In genomic region chr6:106783631-106784566, GRCh38 we compare ENCODE assay signal across 19 cellular contexts.
DNase-seq lines count a peak whose midpoint lies in the region; ATAC-seq and TF ChIP-seq lines count a peak whose summit lies in the region.
"Had no signal": no experiment of that assay in that cellular context is flagged by ENCODE, and none has a peak within 500 bp of the region (broad histone marks: within the 10 kb centered on the region; RNA-seq: fewer than 3 reads in every experiment).

No MANE protein-coding gene starts in this region.

- no peak overlapping the region; the same call in 1 of the 2 replicates for H3K9ac ChIP-seq in PC-3 (ENCODE audit: low read length)

- POLR2A ChIA-PET in PC-3 (lab: Charles Lee; ENCODE audit: unreplicated experiment) (no interaction called here), OCI-LY7 (lab: Charles Lee) (no interaction called here)

- H3K4me1 ChIP-seq in PC-3 (ENCODE audit: insufficient read depth, low read length) (peaks cover 17% of the 10 kb centered on the region), OCI-LY7 (ENCODE audit: insufficient read depth, low read length, poor library complexity, severe bottlenecking) (no peaks in the 10 kb centered on the region)
- H3K4me1 ChIP-seq: uterus had no signal

- peak; percentile 82 for ATAC-seq in PC-3
- ATAC-seq in esophagus mucosa = peak; percentile 94
- no peak for ATAC-seq in HG03565 (IDR thresholded peaks at IDR 0.05; ENCODE audit: unreplicated experiment)
- ATAC-seq: left cardiac atrium had no signal

- no peak overlapping the region for H3K4me3 ChIP-seq in PC-3 (ENCODE audit: low read length)
- no peak overlapping the region for H3K4me3 ChIP-seq in OCI-LY7 (ENCODE audit: low read depth, low read length, poor library complexity, severe bottlenecking)
- H3K4me3 ChIP-seq: MG63, ovary, uterus had no signal

- peak overlapping the region; percentile 41 for H3K4me2 ChIP-seq in PC-3 (ENCODE audit: low read length)
- no peak overlapping the region for H3K4me2 ChIP-seq in OCI-LY7 (ENCODE audit: low read length)

- H4K20me1 ChIP-seq in PC-3 (ENCODE audit: low read length) (no peaks in the 10 kb centered on the region), OCI-LY7 (ENCODE audit: insufficient read depth, low read length) (no peaks in the 10 kb centered on the region)

- no TSS peak for BruUV-seq in PC-3 (replicated peaks; lab: Mats Ljungman, UMichigan)
- no TSS peak for BruUV-seq in OCI-LY7 (replicated peaks; lab: Mats Ljungman, UMichigan)

- TF ChIP-seq CTCF in PC-3 (conservative IDR thresholded peaks at IDR 0.05; ENCODE audit: low read depth, low read length) (no peak), OCI-LY7 (conservative IDR thresholded peaks at IDR 0.05; ENCODE audit: low read length) (no peak)

- H3K27me3 ChIP-seq in PC-3 (ENCODE audit: low read length) = no peaks in the 10 kb centered on the region
- H3K27me3 ChIP-seq: MG63, ovary, uterus had no signal

- CTCF ChIA-PET in PC-3 (lab: Charles Lee) (no interaction called here), OCI-LY7 (lab: Charles Lee; ENCODE audit: unreplicated experiment) (no interaction called here)

- peak; percentile 75 for DNase-seq in Daoy (ENCODE audit: low read depth)
- DNase-seq in PC-3 = peak; percentile 62
- peak; percentile 81 for DNase-seq in myocyte (ENCODE audit: low read depth)
- no peak for DNase-seq in OCI-LY7 (ENCODE audit: low spot score)
- DNase-seq in activated naive CD4-positive, alpha-beta T cell (lab: John Stamatoyannopoulos, UW) = no peak
- DNase-seq in inferior parietal cortex (ENCODE audit: extremely low spot score) = no peak
- DNase-seq: amniotic stem cell, DMS 273 treated with DMSO at 0.1 percent for 48 hours, head of caudate nucleus, left cardiac atrium, MG63, NCI-H187, NCI-H510A, OCI-M1, ovary, uterus, WERI-Rb-1 had no signal

- H3K79me2 ChIP-seq in PC-3 (ENCODE audit: low read length) (no peaks in the 10 kb centered on the region), OCI-LY7 (ENCODE audit: insufficient read depth, low read depth, low read length) (no peaks in the 10 kb centered on the region)

- peak overlapping the region; percentile 55 for H3K27ac ChIP-seq in PC-3 (ENCODE audit: low read length)
- H3K27ac ChIP-seq in OCI-LY7 (ENCODE audit: low read depth, low read length, poor library complexity, severe bottlenecking) = no peak overlapping the region
- H3K27ac ChIP-seq: ovary, uterus, WERI-Rb-1 had no signal

- H2AFZ ChIP-seq in PC-3 (ENCODE audit: low read length) (no peak overlapping the region), OCI-LY7 (ENCODE audit: low read length) (no peak overlapping the region)

- H3K9me3 ChIP-seq in PC-3 (ENCODE audit: low read length) (no peaks in the 10 kb centered on the region), OCI-LY7 (ENCODE audit: low read length) (peaks cover 8% of the 10 kb centered on the region; the same call in 1 of the 2 replicates)
- H3K9me3 ChIP-seq: MG63, ovary, uterus had no signal

- no peaks in the 10 kb centered on the region for H3F3A ChIP-seq in PC-3 (ENCODE audit: low read length, unreplicated experiment)

- H3K9me2 ChIP-seq in PC-3 (replicated peaks; ENCODE audit: low read length) = no peaks in the 10 kb centered on the region
- no peaks in the 10 kb centered on the region for H3K9me2 ChIP-seq in OCI-LY7 (ENCODE audit: insufficient read depth, low read length)

- intact Hi-C loops in PC-3 (cut with micrococcal nuclease) = no loop called here
- intact Hi-C loops in OCI-LY7 (cut with micrococcal nuclease; ENCODE audit: unreplicated experiment) = no loop called here

- no peaks in the 10 kb centered on the region for H3K36me3 ChIP-seq in PC-3 (ENCODE audit: low read depth, low read length)
- no peaks in the 10 kb centered on the region; the same call in 1 of the 2 replicates for H3K36me3 ChIP-seq in OCI-LY7 (ENCODE audit: insufficient read depth, low read length)
- H3K36me3 ChIP-seq: MG63, ovary, uterus, WERI-Rb-1 had no signal

Comparison
In these comparisons a context has a peak if more than half of its experiments do, and no peak if none do; other contexts are left out.
1. DNase-seq: peak in Daoy (single experiment), PC-3 (single experiment) and myocyte (single experiment); none in OCI-LY7 (single experiment), activated naive CD4-positive, alpha-beta T cell (0 of 4) and inferior parietal cortex (single experiment).